ENCODE assay signal across 13 cellular contexts in the genomic region with DNA sequence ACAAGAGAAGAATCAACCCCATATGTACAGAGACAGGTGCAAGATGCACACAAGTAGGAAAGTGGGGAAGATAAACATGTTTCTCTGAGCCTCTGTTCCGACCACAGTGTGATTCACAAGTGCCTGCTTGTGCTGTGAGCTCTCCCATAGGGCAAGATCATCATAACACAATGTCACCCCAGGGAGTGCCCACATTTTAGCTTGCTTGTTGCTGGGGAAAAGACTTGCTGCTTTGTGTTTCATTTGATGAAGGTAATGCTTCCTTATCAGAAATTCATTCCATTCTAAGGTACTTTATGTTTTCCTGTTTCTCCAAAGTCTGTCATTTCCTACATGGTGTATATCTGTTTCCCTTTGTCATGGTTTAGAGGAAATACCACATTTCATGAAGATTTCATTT.
A peak's percentile ranks its signal among the peaks of the same experiment; 100 is the strongest.
DNase-seq lines count a peak whose midpoint lies in the region; ATAC-seq and TF ChIP-seq lines count a peak whose summit lies in the region.
"Had no signal": no experiment of that assay in that cellular context is flagged by ENCODE, and none has a peak within 500 bp of the region (broad histone marks: within the 10 kb centered on the region; RNA-seq: fewer than 3 reads in every experiment).

No MANE protein-coding gene starts in this region.

- H3K4me3 ChIP-seq in choroid plexus epithelial cell (ENCODE audit: low read depth, low read length) (no peak overlapping the region), neural progenitor cell (no peak overlapping the region)
- H3K4me3 ChIP-seq: esophagus squamous epithelium had no signal

- H3K4me2 ChIP-seq in neural progenitor cell = no peak overlapping the region

- no peak for ATAC-seq in HG03520 (IDR thresholded peaks at IDR 0.05; ENCODE audit: unreplicated experiment)
- ATAC-seq in HG02571 (IDR thresholded peaks at IDR 0.05; ENCODE audit: unreplicated experiment) = no peak

- H3K36me3 Mint-ChIP-seq in neural progenitor cell = no peaks in the 10 kb centered on the region
- H3K36me3 Mint-ChIP-seq: activated naive CD8-positive, alpha-beta T cell had no signal

- H3F3A ChIP-seq in neural progenitor cell (ENCODE audit: low read depth) = no peaks in the 10 kb centered on the region

- H4K20me1 ChIP-seq in neural progenitor cell (ENCODE audit: low read depth) = no peaks in the 10 kb centered on the region

- H3K36me3 ChIP-seq in neural progenitor cell = no peaks in the 10 kb centered on the region
- H3K36me3 ChIP-seq: esophagus squamous epithelium had no signal

- H3K27me3 Mint-ChIP-seq in neural progenitor cell (ENCODE audit: insufficient read depth, low read depth) = peaks cover 3% of the 10 kb centered on the region

- H3K4me1 Mint-ChIP-seq in neural progenitor cell = peaks cover 9% of the 10 kb centered on the region
- H3K4me1 Mint-ChIP-seq: activated B cell treated with CpG ODN at 0.5 μM for 24 hours had no signal

- no peaks in the 10 kb centered on the region for H3K9me3 ChIP-seq in neural progenitor cell (ENCODE audit: low read depth)
- H3K9me3 ChIP-seq: esophagus squamous epithelium had no signal

- DNase-seq in Daoy (ENCODE audit: low read depth) = peak; percentile 66
- peak; percentile 88 for DNase-seq in M059J (ENCODE audit: low read depth)
- peak; percentile 76 for DNase-seq in choroid plexus epithelial cell (ENCODE audit: low read depth)
- no peak for DNase-seq in neural progenitor cell (ENCODE audit: low spot score)
- DNase-seq in NCI-H1694 (lab: John Stamatoyannopoulos, UW) = no peak
- DNase-seq in superior temporal gyrus (ENCODE audit: extremely low spot score) = no peak
- DNase-seq: activated B cell treated with CpG ODN at 0.5 μM for 24 hours, DMS79, esophagus squamous epithelium, NCI-H2081 treated with DMSO at 0.1 percent for 48 hours had no signal

- H3K27me3 ChIP-seq in neural progenitor cell = no peaks in the 10 kb centered on the region
- H3K27me3 ChIP-seq: esophagus squamous epithelium had no signal

- no peak overlapping the region for H3K4me3 Mint-ChIP-seq in neural progenitor cell
- H3K4me3 Mint-ChIP-seq: activated B cell treated with CpG ODN at 0.5 μM for 24 hours; activated naive CD8-positive, alpha-beta T cell had no signal

- H3K27ac ChIP-seq in neural progenitor cell = no peak overlapping the region

- no peak overlapping the region for H3K9ac ChIP-seq in neural progenitor cell

- H3K4me1 ChIP-seq in neural progenitor cell = no peaks in the 10 kb centered on the region

- peaks cover 24% of the 10 kb centered on the region for H3K9me3 Mint-ChIP-seq in neural progenitor cell
- H3K9me3 Mint-ChIP-seq: activated B cell treated with CpG ODN at 0.5 μM for 24 hours had no signal

- TF ChIP-seq CTCF in choroid plexus epithelial cell (conservative IDR thresholded peaks at IDR 0.05; ENCODE audit: low read depth, low read length) = no peak
- no peak for TF ChIP-seq CTCF in neural progenitor cell (IDR thresholded peaks at IDR 0.05)

- H3K27ac Mint-ChIP-seq in neural progenitor cell = peak overlapping the region; percentile 82
- H3K27ac Mint-ChIP-seq: activated B cell treated with CpG ODN at 0.5 μM for 24 hours; activated naive CD8-positive, alpha-beta T cell had no signal

- no peak overlapping the region for H2AFZ ChIP-seq in neural progenitor cell (replicated peaks)

- no peaks in the 10 kb centered on the region for H3K79me2 ChIP-seq in neural progenitor cell (ENCODE audit: low read depth)

Comparison
In these comparisons a context has a peak if more than half of its experiments do, and no peak if none do; other contexts are left out.
1. DNase-seq: peak in Daoy (single experiment), M059J (single experiment) and choroid plexus epithelial cell (single experiment); none in neural progenitor cell (single experiment), NCI-H1694 (single experiment) and superior temporal gyrus (single experiment).